Comparison of ENCODE assay signal across 9 cellular contexts in genomic region chr17:81635431-81635830, GRCh38. TPM values are rescaled to one million over a fixed set of nuclear protein-coding genes. Genes with fewer than 3 reads are reported as not detected.
DNase-seq lines count a peak whose midpoint lies in the region; ATAC-seq and TF ChIP-seq lines count a peak whose summit lies in the region.
"Had no signal": no experiment of that assay in that cellular context is flagged by ENCODE, and none has a peak within 500 bp of the region (broad histone marks: within the 10 kb centered on the region; RNA-seq: fewer than 3 reads in every experiment).

No MANE protein-coding gene starts in this region.

- TF ChIP-seq CTCF in NB4 (IDR thresholded peaks at IDR 0.05; ENCODE audit: low read depth, low read length) (no peak), natural killer cell (IDR thresholded peaks at IDR 0.05) (no peak)

- POLR2A ChIA-PET in CD4-positive, alpha-beta memory T cell (lab: Charles Lee; ENCODE audit: partially characterized antibody), result no interaction called here

- no peak for TF ChIP-seq POLR2A in NB4 (IDR thresholded peaks at IDR 0.05; ENCODE audit: extremely low read depth, insufficient read length)

- CTCF ChIA-PET in CD4-positive, alpha-beta memory T cell (lab: Charles Lee; ENCODE audit: partially characterized antibody), result no interaction called here

- no peak for DNase-seq in CD4-positive, alpha-beta memory T cell
- DNase-seq in NB4 (ENCODE audit: low read depth) (no peak), natural killer cell (no peak), Ammon's horn (ENCODE audit: low spot score) (no peak)
- DNase-seq in effector memory CD8-positive, alpha-beta T cell, result no peak
- no peak for DNase-seq in stimulated activated naive CD4-positive, alpha-beta T cell (lab: John Stamatoyannopoulos, UW)
- DNase-seq: erythroblast had no signal

- ATAC-seq in effector memory CD8-positive, alpha-beta T cell (replicated peaks), result no peak
- ATAC-seq in natural killer cell (no peak), GM21723 (IDR thresholded peaks at IDR 0.05; ENCODE audit: unreplicated experiment) (no peak), GM21447 (IDR thresholded peaks at IDR 0.05; ENCODE audit: unreplicated experiment) (no peak)

- peak overlapping the region in 1 of 2 donors; percentile 68 for H3K4me3 ChIP-seq in CD4-positive, alpha-beta memory T cell (ENCODE audit: low read length in 2 of 2)
- peak overlapping the region; percentile 95 for H3K4me3 ChIP-seq in NB4 (ENCODE audit: low read depth, low read length)

- no peak overlapping the region for H3K27ac ChIP-seq in CD4-positive, alpha-beta memory T cell (ENCODE audit: low read depth, low read length)

- intact Hi-C loops in CD4-positive, alpha-beta memory T cell (cut with micrococcal nuclease), result no loop called here
- intact Hi-C loops in natural killer cell (cut with micrococcal nuclease), result no loop called here

- peak overlapping the region; percentile 92 to 97 (median 95) for H3K4me3 Mint-ChIP-seq in CD4-positive, alpha-beta memory T cell
- H3K4me3 Mint-ChIP-seq in effector memory CD8-positive, alpha-beta T cell, result peak overlapping the region; percentile 82 to 85
- peak overlapping the region; percentile 96 for H3K4me3 Mint-ChIP-seq in natural killer cell

- H3K9me3 Mint-ChIP-seq in CD4-positive, alpha-beta memory T cell, result no peaks in the 10 kb centered on the region
- no peaks in the 10 kb centered on the region for H3K9me3 Mint-ChIP-seq in effector memory CD8-positive, alpha-beta T cell
- H3K9me3 Mint-ChIP-seq in natural killer cell, result no peaks in the 10 kb centered on the region

- peaks cover 34% of the 10 kb centered on the region for H3K4me1 ChIP-seq in CD4-positive, alpha-beta memory T cell (ENCODE audit: insufficient read depth, low read length)

- H3K4me1 Mint-ChIP-seq in CD4-positive, alpha-beta memory T cell, result peaks cover 9 to 31% (median 18%) of the 10 kb centered on the region in 4 donors
- peaks cover 14% of the 10 kb centered on the region in 2 donors for H3K4me1 Mint-ChIP-seq in effector memory CD8-positive, alpha-beta T cell (ENCODE audit: low read depth in 2 of 2)
- peaks cover 9 to 21% of the 10 kb centered on the region in 2 donors for H3K4me1 Mint-ChIP-seq in natural killer cell

- peaks cover 0 to 7% of the 10 kb centered on the region in 2 donors for H3K36me3 Mint-ChIP-seq in CD4-positive, alpha-beta memory T cell
- peaks cover 4% of the 10 kb centered on the region for H3K36me3 Mint-ChIP-seq in effector memory CD8-positive, alpha-beta T cell (ENCODE audit: insufficient read depth)
- no peaks in the 10 kb centered on the region for H3K36me3 Mint-ChIP-seq in natural killer cell

- peak overlapping the region in 6 of 7 donors; percentile 47 to 97 (median 95) for H3K27ac Mint-ChIP-seq in CD4-positive, alpha-beta memory T cell
- peak overlapping the region; percentile 84 to 92 for H3K27ac Mint-ChIP-seq in effector memory CD8-positive, alpha-beta T cell
- peak overlapping the region in 1 of 2 donors; percentile 84 for H3K27ac Mint-ChIP-seq in natural killer cell

- H3K27me3 Mint-ChIP-seq in CD4-positive, alpha-beta memory T cell, result no peaks in the 10 kb centered on the region
- no peaks in the 10 kb centered on the region for H3K27me3 Mint-ChIP-seq in effector memory CD8-positive, alpha-beta T cell
- H3K27me3 Mint-ChIP-seq in natural killer cell (ENCODE audit: low read depth in 2 of 2), result no peaks in the 10 kb centered on the region

- no peaks in the 10 kb centered on the region for H3K27me3 ChIP-seq in CD4-positive, alpha-beta memory T cell (ENCODE audit: insufficient read depth, low read length)

- H3K36me3 ChIP-seq in CD4-positive, alpha-beta memory T cell (ENCODE audit: insufficient read depth, low read length), result no peaks in the 10 kb centered on the region

- no peaks in the 10 kb centered on the region for H3K9me3 ChIP-seq in CD4-positive, alpha-beta memory T cell (ENCODE audit: control insufficient read depth in 1 of 2, low read length in 2 of 2)

RNA-seq across cellular contexts. Expression of gene NPLOC4, which starts 1.5 kb away (rescaled TPM):
- 100 to 1,000 TPM in 1 of 2 experiments, 10 to 100 TPM in 1; 91.0 to 105 TPM for total RNA-seq in CD4-positive, alpha-beta memory T cell
- polyA plus RNA-seq in CD4-positive, alpha-beta memory T cell, result 10 to 100 TPM; 61.1 to 70.6 TPM
- total RNA-seq in natural killer cell, result 100 to 1,000 TPM in 1 of 3 donors, 10 to 100 TPM in 2; 96.2 to 117 (median 99.1) TPM

RNA-seq across cellular contexts. Expression of gene TSPAN10, which starts 1.6 kb away (rescaled TPM):
- total RNA-seq in CD4-positive, alpha-beta memory T cell, result 1 to 10 TPM; 1.1 to 1.2 TPM
- under 1 TPM; 0.10 to 0.24 TPM for polyA plus RNA-seq in CD4-positive, alpha-beta memory T cell
- total RNA-seq in natural killer cell, result under 1 TPM; 0.24 to 0.35 (median 0.29) TPM

RNA-seq across cellular contexts. Expression of gene PDE6G, which starts 20.9 kb away (rescaled TPM):
- total RNA-seq in CD4-positive, alpha-beta memory T cell, result 1 to 10 TPM in 1 of 2 experiments, under 1 TPM in 1; 0.87 to 1.3 TPM
- 1 to 10 TPM in 1 of 2 donors, under 1 TPM in 1; 0.83 to 1.2 TPM for polyA plus RNA-seq in CD4-positive, alpha-beta memory T cell
- total RNA-seq in natural killer cell, result 10 to 100 TPM; 21.9 to 42.8 (median 26.6) TPM

RNA-seq across cellular contexts. Expression of gene OXLD1, which starts 31.0 kb away (rescaled TPM):
- 10 to 100 TPM; 52.5 to 60.8 TPM for total RNA-seq in CD4-positive, alpha-beta memory T cell
- 10 to 100 TPM; 68.8 to 83.2 TPM for polyA plus RNA-seq in CD4-positive, alpha-beta memory T cell
- total RNA-seq in natural killer cell, result 10 to 100 TPM; 29.9 to 35.0 (median 32.4) TPM

RNA-seq across cellular contexts. Expression of gene CCDC137, which starts 31.1 kb away (rescaled TPM):
- total RNA-seq in CD4-positive, alpha-beta memory T cell, result 10 to 100 TPM; 28.0 to 29.3 TPM
- polyA plus RNA-seq in CD4-positive, alpha-beta memory T cell, result 10 to 100 TPM in 1 of 2 donors, 1 to 10 TPM in 1; 5.3 to 17.0 TPM
- 10 to 100 TPM; 15.6 to 24.2 (median 22.1) TPM for total RNA-seq in natural killer cell

Comparison
In these comparisons a context has a peak if more than half of its experiments do, and no peak if none do; other contexts are left out.
1. RNA of gene PDE6G, which starts 20.9 kb away (total RNA-seq): 21.9 to 42.8 TPM in natural killer cell; 0.87 to 1.3 TPM in CD4-positive, alpha-beta memory T cell; every median in the first group is over 4 times any median in the second.
2. Peak in every context shown above with its lines, with median percentiles within 50 percentile points of each other: H3K4me3 Mint-ChIP-seq.